Comparison of ENCODE assay signal across 25 cellular contexts in the genomic region with DNA sequence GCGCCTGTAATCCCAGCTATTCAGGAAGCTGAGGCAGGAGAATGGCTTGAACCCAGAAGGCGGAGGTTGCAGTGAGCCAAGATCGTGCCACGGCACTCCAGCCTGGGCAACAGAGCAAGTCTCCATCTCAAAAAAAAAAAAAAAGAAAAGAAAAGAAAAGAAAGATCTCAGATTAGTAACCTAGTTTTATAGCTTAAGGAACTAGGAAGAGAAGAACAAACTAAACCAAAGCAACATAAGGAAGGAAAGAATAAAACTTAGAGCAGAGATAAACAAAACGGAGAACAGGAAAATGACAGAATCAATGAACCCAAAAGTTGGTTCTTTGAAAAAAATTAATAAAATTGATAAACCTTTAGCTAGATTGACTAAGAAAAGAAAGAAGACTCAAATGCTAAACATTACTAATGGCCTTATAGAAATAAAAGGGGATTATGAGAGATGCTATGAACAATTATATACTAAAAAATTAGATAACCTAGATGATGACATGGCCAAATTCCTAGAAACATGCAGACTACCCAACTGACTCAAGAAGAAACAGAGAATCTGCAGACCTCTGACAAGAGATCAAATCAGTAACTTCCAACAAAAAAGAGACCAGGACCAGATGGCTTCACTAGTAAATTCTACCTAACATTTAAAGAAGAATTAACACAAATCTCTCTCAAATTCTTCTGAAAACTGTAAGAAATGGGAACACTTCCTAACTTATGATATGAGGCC.
"Had no signal": no experiment of that assay in that cellular context is flagged by ENCODE, and none has a peak within 500 bp of the region (broad histone marks: within the 10 kb centered on the region; RNA-seq: fewer than 3 reads in every experiment).

No MANE protein-coding gene starts in this region.

- H2AFZ ChIP-seq: hepatocyte had no signal

- H3K27me3 ChIP-seq: foreskin keratinocyte, gastroesophageal sphincter, heart left ventricle, hepatocyte, left lung, neutrophil, pancreas, sigmoid colon, spleen, testis, transverse colon, upper lobe of right lung, uterus had no signal

- H3K79me2 ChIP-seq: hepatocyte had no signal

- DNase-seq: cortex of kidney; effector memory CD8-positive, alpha-beta T cell; foreskin keratinocyte; heart left ventricle; kidney; left lung; mucosa of descending colon; naive B cell; pancreas; sigmoid colon; spleen; stimulated activated CD4-positive, alpha-beta T cell treated with anti-CD3 and anti-CD28 coated beads, Interleukin-4, amount 100 ng/mL, for 4 hours; stimulated activated naive CD8-positive, alpha-beta T cell treated with anti-CD3 and anti-CD28 coated beads, Interleukin-15, Interleukin-2, amounts not matched to agents 100 U/mL and 50 U/mL, for 24 hours; substantia nigra; testis; transverse colon; upper lobe of right lung; uterus had no signal

- H3K27ac ChIP-seq: foreskin keratinocyte, hepatocyte, neutrophil, pancreas, spleen, upper lobe of right lung had no signal

- H3K4me2 ChIP-seq: hepatocyte had no signal

- FAIRE-seq: endometrium, kidney, pancreas had no signal

- H3K36me3 ChIP-seq: left lung, neutrophil, pancreas, spleen, transverse colon, upper lobe of right lung, uterus had no signal

- ATAC-seq: effector memory CD8-positive, alpha-beta T cell; esophagus mucosa; foreskin keratinocyte; gastroesophageal sphincter; heart left ventricle; left lung; mucosa of descending colon; natural killer cell treated with Interleukin-12 subunit alpha and Interleukin-12 subunit beta and Interleukin-15 and Interleukin-18, amount 100 ng/mL, for 72 hours; pancreas; stimulated activated memory B cell treated with anti-CD40 and anti-IgM and Interleukin-4, amounts not matched to agents 10 μg/mL and 1 μg/mL and 100 μg/mL, for 72 hours; stimulated activated naive CD8-positive, alpha-beta T cell treated with anti-CD3 and anti-CD28 coated beads, Interleukin-15, Interleukin-2, amounts not matched to agents 100 U/mL and 50 U/mL, for 24 hours; upper lobe of right lung had no signal

- H3K9me3 ChIP-seq: gastroesophageal sphincter, heart left ventricle, left lung, mucosa of descending colon, neutrophil, pancreas, sigmoid colon, spleen, testis, transverse colon, upper lobe of right lung, uterus had no signal

- H3K4me1 ChIP-seq: pancreas had no signal

- H3K4me3 ChIP-seq: gastroesophageal sphincter, heart left ventricle, hepatocyte, left lung, mucosa of descending colon, pancreas, sigmoid colon, spleen, testis, transverse colon, upper lobe of right lung, uterus had no signal
